ENCODE assay signal across 10 cellular contexts in the genomic region with DNA sequence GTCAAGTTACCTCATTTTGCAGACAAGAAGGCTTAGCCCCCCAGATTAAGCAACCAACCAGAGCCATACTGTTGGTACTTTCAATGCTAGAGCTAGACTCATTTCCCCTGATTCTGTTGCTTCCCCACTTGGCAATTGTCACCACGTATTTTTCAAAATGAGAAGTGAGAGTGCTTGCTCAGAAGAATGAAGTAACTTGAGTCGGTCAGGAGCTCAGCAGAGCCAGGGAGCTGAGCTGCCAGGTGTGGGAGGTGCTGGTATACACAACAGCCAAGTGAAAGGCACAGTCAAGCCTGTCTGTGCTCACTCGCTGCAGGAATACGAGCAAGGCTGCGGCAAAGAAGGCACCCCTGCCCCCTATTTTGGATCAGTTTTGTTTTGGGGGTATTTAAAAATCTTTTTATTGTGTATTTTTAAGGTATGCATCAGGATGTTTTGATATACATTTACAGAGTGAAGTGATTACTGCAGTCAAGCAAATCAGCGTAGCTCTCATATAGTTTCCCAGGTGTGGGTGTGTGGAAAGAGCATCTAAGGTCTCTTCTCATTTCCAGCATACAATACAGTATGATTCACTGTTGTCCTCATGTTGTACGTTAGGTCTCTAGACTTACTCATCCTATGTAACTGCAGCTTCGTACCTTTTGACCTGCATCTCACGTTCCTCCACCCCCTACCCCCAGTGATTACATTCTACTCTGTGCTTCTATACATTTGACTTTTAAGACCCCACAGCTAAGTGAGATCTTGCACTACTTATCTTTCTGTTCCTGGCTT.
A peak's percentile ranks its signal among the peaks of the same experiment; 100 is the strongest.
DNase-seq lines count a peak whose midpoint lies in the region; ATAC-seq, FAIRE-seq and TF ChIP-seq lines count a peak whose summit lies in the region.
"Had no signal": no experiment of that assay in that cellular context is flagged by ENCODE, and none has a peak within 500 bp of the region (broad histone marks: within the 10 kb centered on the region; RNA-seq: fewer than 3 reads in every experiment).

No MANE protein-coding gene starts in this region.

- no peak for FAIRE-seq in RCC 7860 (lab: Jason Lieb, UNC)

- POLR2A ChIA-PET in GM10248 (lab: Yijun Ruan, JAX): interaction anchor here (0.5 kb wide), 1 partner anchor 298 kb away, joined by 4 read pairs; no protein-coding TSS in a partner anchor

- ATAC-seq in GM21360 (IDR thresholded peaks at IDR 0.05; ENCODE audit: unreplicated experiment): peak; percentile 78
- peak; percentile 93 for ATAC-seq in HG03103 (IDR thresholded peaks at IDR 0.05; ENCODE audit: low read depth, unreplicated experiment)
- no peak for ATAC-seq in HG03280 (IDR thresholded peaks at IDR 0.05; ENCODE audit: unreplicated experiment)
- ATAC-seq: heart left ventricle had no signal

- TF ChIP-seq CTCF in GM10248 (IDR thresholded peaks at IDR 0.05; ENCODE audit: control extremely low read depth, extremely low read depth, low read depth, missing control alignments): no peak

- CTCF ChIA-PET in GM10248 (lab: Yijun Ruan, JAX): interaction anchor here (1.9 to 6.5 kb wide), 6 partner anchors 9 to 138 kb away, joined by 4 to 43 read pairs (median 16); partner anchors contain the start of gene GPR45

- DNase-seq in GM10248 (ENCODE audit: extremely low spot score): peak; percentile 70
- peak; percentile 91 for DNase-seq in SIG-M5 treated with dmso at 0.1 percent for 504 hours (lab: John Stamatoyannopoulos, UW; ENCODE audit: unreplicated experiment)
- DNase-seq in effector CD4-positive, alpha-beta T cell: no peak
- no peak for DNase-seq in D341Med (ENCODE audit: low spot score)
- DNase-seq in RCC 7860 (ENCODE audit: low spot score): no peak
- DNase-seq: heart left ventricle, NCI-H2081 treated with DMSO at 0.1 percent for 48 hours had no signal

Comparison
In these comparisons a context has a peak if more than half of its experiments do, and no peak if none do; other contexts are left out.
1. DNase-seq: peak in GM10248 (single experiment) and SIG-M5 treated with dmso at 0.1 percent for 504 hours (single experiment); none in effector CD4-positive, alpha-beta T cell (single experiment), D341Med (single experiment) and RCC 7860 (single experiment).